8 cellular contexts compared by ENCODE assay signal in genomic region chr14:104137297-104138097, GRCh38. TPM values are rescaled to one million over a fixed set of nuclear protein-coding genes. Genes with fewer than 3 reads are reported as not detected.
DNase-seq lines count a peak whose midpoint lies in the region; ATAC-seq and TF ChIP-seq lines count a peak whose summit lies in the region.

No MANE protein-coding gene starts in this region.

- H3K4me1 ChIP-seq in H9 (ENCODE audit: insufficient read depth, low read length) (no peaks in the 10 kb centered on the region; the same call in 1 of the 2 replicates), OCI-LY7 (ENCODE audit: insufficient read depth, low read length, poor library complexity, severe bottlenecking) (no peaks in the 10 kb centered on the region), neural progenitor cell (peaks cover 47% of the 10 kb centered on the region)

- H3K9me3 ChIP-seq in H9 (ENCODE audit: control insufficient read depth, low read depth, low read length) (no peaks in the 10 kb centered on the region), OCI-LY7 (ENCODE audit: low read length) (no peaks in the 10 kb centered on the region), neural progenitor cell (ENCODE audit: low read depth) (no peaks in the 10 kb centered on the region)

- H3K79me2 ChIP-seq in H9 (ENCODE audit: insufficient read depth, low read length) = peaks cover 5% of the 10 kb centered on the region; the same call in 1 of the 2 replicates
- no peaks in the 10 kb centered on the region for H3K79me2 ChIP-seq in OCI-LY7 (ENCODE audit: insufficient read depth, low read depth, low read length)
- H3K79me2 ChIP-seq in neural progenitor cell (ENCODE audit: low read depth) = peaks cover 36% of the 10 kb centered on the region

- H3K4me3 Mint-ChIP-seq in H9 (peak overlapping the region; percentile 55 to 79), neural progenitor cell (peak overlapping the region; percentile 81)
- peak overlapping the region; percentile 65 for H3K4me3 Mint-ChIP-seq in activated T-helper 17 cell treated with anti-CD3 and anti-CD28 coated beads, Interleukin-2, amount 50 U/mL, for 72 hours

- CTCF ChIA-PET in OCI-LY7 (lab: Charles Lee; ENCODE audit: unreplicated experiment) = no interaction called here

- no peak overlapping the region for H4K5ac ChIP-seq in H9 (ENCODE audit: insufficient read length, low read depth, low read length)

- H2AFZ ChIP-seq in H9 (ENCODE audit: low read length) (no peak overlapping the region), OCI-LY7 (ENCODE audit: low read length) (no peak overlapping the region), neural progenitor cell (replicated peaks) (peak overlapping the region; percentile 73)

- H2BK15ac ChIP-seq in H9 (ENCODE audit: low read depth, low read length) = no peak overlapping the region

- POLR2A ChIA-PET in OCI-LY7 (lab: Charles Lee) = no interaction called here

- H3K27ac Mint-ChIP-seq in H9 = no peak overlapping the region
- H3K27ac Mint-ChIP-seq in activated T-helper 17 cell treated with anti-CD3 and anti-CD28 coated beads, Interleukin-2, amount 50 U/mL, for 72 hours = no peak overlapping the region
- no peak overlapping the region for H3K27ac Mint-ChIP-seq in neural progenitor cell

- H3K9me2 ChIP-seq in OCI-LY7 (ENCODE audit: insufficient read depth, low read length) = no peaks in the 10 kb centered on the region

- no peak overlapping the region for H2BK120ac ChIP-seq in H9 (ENCODE audit: low read depth, low read length, poor library complexity, severe bottlenecking)

- no peak overlapping the region for H2BK20ac ChIP-seq in H9 (ENCODE audit: low read depth, low read length, poor library complexity, severe bottlenecking)

- intact Hi-C loops in OCI-LY7 (cut with micrococcal nuclease; ENCODE audit: unreplicated experiment) = loop anchor here (1.0 kb wide), 2 partner anchors 427 to 503 kb away; no protein-coding TSS in a partner anchor

- ATAC-seq in activated T-helper 17 cell treated with anti-CD3 and anti-CD28 coated beads, Interleukin-2, amount 50 U/mL, for 72 hours (replicated peaks) = peak; percentile 81

- no peak overlapping the region for H3K9ac ChIP-seq in H9 (ENCODE audit: extremely low read depth, insufficient read length, low read length)
- H3K9ac ChIP-seq in neural progenitor cell = no peak overlapping the region

- H3K18ac ChIP-seq in H9 (ENCODE audit: insufficient read length, low read depth, low read length) = no peak overlapping the region

- no peak overlapping the region for H3K4ac ChIP-seq in H9 (ENCODE audit: low read depth, low read length)

- H3K36me3 ChIP-seq in OCI-LY7 (ENCODE audit: insufficient read depth, low read length) (no peaks in the 10 kb centered on the region), neural progenitor cell (no peaks in the 10 kb centered on the region)

- H3K27me3 ChIP-seq in H9 (ENCODE audit: insufficient read depth, low read length) (peaks cover 19% of the 10 kb centered on the region), neural progenitor cell (peaks cover 51% of the 10 kb centered on the region)

- peaks cover 45% of the 10 kb centered on the region for H3K27me3 Mint-ChIP-seq in H9 (ENCODE audit: low read depth)
- peaks cover 17% of the 10 kb centered on the region for H3K27me3 Mint-ChIP-seq in activated T-helper 17 cell treated with anti-CD3 and anti-CD28 coated beads, Interleukin-2, amount 50 U/mL, for 72 hours
- H3K27me3 Mint-ChIP-seq in neural progenitor cell (ENCODE audit: insufficient read depth, low read depth) = peaks cover 31% of the 10 kb centered on the region

- H4K20me1 ChIP-seq in H9 (ENCODE audit: control insufficient read depth, insufficient read depth, insufficient read length) (peaks cover 2% of the 10 kb centered on the region), OCI-LY7 (ENCODE audit: insufficient read depth, low read length) (no peaks in the 10 kb centered on the region), neural progenitor cell (ENCODE audit: low read depth) (peaks cover 56% of the 10 kb centered on the region)

- H3T11ph ChIP-seq in H9 (ENCODE audit: low read length) = no peak overlapping the region

- H3F3A ChIP-seq in neural progenitor cell (ENCODE audit: low read depth) = peaks cover 6% of the 10 kb centered on the region

- peak; percentile 48 for TF ChIP-seq CTCF in AG09309 (IDR thresholded peaks at IDR 0.05; ENCODE audit: control insufficient read depth, insufficient read depth, low read depth, low read length, missing control alignments)
- TF ChIP-seq CTCF in H9 (conservative IDR thresholded peaks at IDR 0.05) = peak; percentile 92
- peak; percentile 84 for TF ChIP-seq CTCF in OCI-LY7 (conservative IDR thresholded peaks at IDR 0.05; ENCODE audit: low read length)
- peak; percentile 41 for TF ChIP-seq CTCF in fibroblast of the aortic adventitia (IDR thresholded peaks at IDR 0.05; ENCODE audit: insufficient read depth, low read length)
- TF ChIP-seq CTCF in neural progenitor cell (IDR thresholded peaks at IDR 0.05) = peak; percentile 84

- H4K8ac ChIP-seq in H9 (replicated peaks; ENCODE audit: insufficient read length, low read depth, low read length) = no peak overlapping the region

- peaks cover 24% of the 10 kb centered on the region for H3K23me2 ChIP-seq in H9 (ENCODE audit: insufficient read length, low read depth, low read length, poor library complexity, severe bottlenecking)

- H3K4me1 Mint-ChIP-seq in H9 (peaks cover 21 to 31% of the 10 kb centered on the region in 2 experiments), neural progenitor cell (peaks cover 15% of the 10 kb centered on the region)
- H3K4me1 Mint-ChIP-seq in activated T-helper 17 cell treated with anti-CD3 and anti-CD28 coated beads, Interleukin-2, amount 50 U/mL, for 72 hours = no peaks in the 10 kb centered on the region

- peak overlapping the region; percentile 60 for H3K4me2 ChIP-seq in H9 (ENCODE audit: insufficient read depth, insufficient read length, low read length)
- no peak overlapping the region for H3K4me2 ChIP-seq in OCI-LY7 (ENCODE audit: low read length)
- peak overlapping the region; percentile 92 for H3K4me2 ChIP-seq in neural progenitor cell

- H2BK5ac ChIP-seq in H9 (ENCODE audit: insufficient read length, low read length) = no peak overlapping the region

- H3K79me1 ChIP-seq in H9 (ENCODE audit: insufficient read depth, low read depth, low read length, poor library complexity, severe bottlenecking) = no peaks in the 10 kb centered on the region

- H2AK5ac ChIP-seq in H9 (ENCODE audit: insufficient read length, low read length) = no peak overlapping the region

- H3K4me3 ChIP-seq in AG09309 (ENCODE audit: control insufficient read depth, low read depth, low read length) = no peak overlapping the region
- no peak overlapping the region for H3K4me3 ChIP-seq in OCI-LY7 (ENCODE audit: low read depth, low read length, poor library complexity, severe bottlenecking)
- H3K4me3 ChIP-seq in fibroblast of the aortic adventitia (ENCODE audit: low read depth, low read length) = no peak overlapping the region
- H3K4me3 ChIP-seq in neural progenitor cell = peak overlapping the region; percentile 59

- H3K56ac ChIP-seq in H9 (ENCODE audit: insufficient read length, low read depth, low read length) = no peak overlapping the region

- BruUV-seq in OCI-LY7 (replicated peaks; lab: Mats Ljungman, UMichigan) = no TSS peak

- no CpG with 5 or more reads among the region's 88 CpGs for WGBS in H9 (ENCODE audit: extremely low coverage, insufficient read length, low lambda C conversion rate)

- H3K9me3 Mint-ChIP-seq in H9 (no peaks in the 10 kb centered on the region), neural progenitor cell (no peaks in the 10 kb centered on the region)
- H3K9me3 Mint-ChIP-seq in activated T-helper 17 cell treated with anti-CD3 and anti-CD28 coated beads, Interleukin-2, amount 50 U/mL, for 72 hours = no peaks in the 10 kb centered on the region

- H3K14ac ChIP-seq in H9 (ENCODE audit: insufficient read depth, low read length) = no peak overlapping the region

- no peak overlapping the region for H3K23ac ChIP-seq in H9 (ENCODE audit: insufficient read length, low read depth, low read length)

- no peak overlapping the region for H3K27ac ChIP-seq in H9 (ENCODE audit: insufficient read length, low read depth, low read length)
- no peak overlapping the region for H3K27ac ChIP-seq in OCI-LY7 (ENCODE audit: low read depth, low read length, poor library complexity, severe bottlenecking)
- H3K27ac ChIP-seq in neural progenitor cell = no peak overlapping the region
- H3K27ac ChIP-seq in substantia nigra (ENCODE audit: low read depth, low read length, poor library complexity, severe bottlenecking) = no peak overlapping the region

- no peak overlapping the region for H2BK12ac ChIP-seq in H9 (ENCODE audit: insufficient read length, low read depth, low read length)

- H4K91ac ChIP-seq in H9 (ENCODE audit: insufficient read length, low read depth, low read length) = no peak overlapping the region

- no peak for DNase-seq in AG09309 (ENCODE audit: low read depth)
- peak; percentile 84 for DNase-seq in H9
- DNase-seq in OCI-LY7 (ENCODE audit: low spot score) = peak; percentile 43
- DNase-seq in fibroblast of the aortic adventitia (ENCODE audit: low read depth) = peak; percentile 6
- DNase-seq in neural progenitor cell (ENCODE audit: low spot score) = peak; percentile 92
- DNase-seq in substantia nigra (lab: John Stamatoyannopoulos, UW) = peak in 34 of 49 donors; percentile 3 to 71 (median 32)
- no peak for DNase-seq in kidney glomerular epithelial cell (lab: John Stamatoyannopoulos, UW)

- peaks cover 0 to 4% (median under 1%) of the 10 kb centered on the region in 3 experiments; a peak in 3 of 7 replicates for H3K36me3 Mint-ChIP-seq in H9 (ENCODE audit: insufficient read depth in 1 of 3, low read depth in 3 of 3)
- peaks cover 6% of the 10 kb centered on the region for H3K36me3 Mint-ChIP-seq in activated T-helper 17 cell treated with anti-CD3 and anti-CD28 coated beads, Interleukin-2, amount 50 U/mL, for 72 hours (ENCODE audit: low read depth)
- H3K36me3 Mint-ChIP-seq in neural progenitor cell = no peaks in the 10 kb centered on the region

RNA-seq across cellular contexts. Expression of gene KIF26A, which starts 0.9 kb away (rescaled TPM):
- total RNA-seq in H9 (2021) (43.0 and 44.2 TPM in 2 replicates), OCI-LY7 (2022) (not detected in 2 replicates), fibroblast of the aortic adventitia (ENCODE audit: low replicate concordance) (under 0.01 TPM in 1 of 2 replicates, not detected in the other), neural progenitor cell (ENCODE audit: low replicate concordance) (6.1 and 40.2 TPM in 2 replicates)
- total RNA-seq in OCI-LY7 (2014; rRNA removed; shearing (Covaris generic)) = not detected in 2 replicates
- total RNA-seq in activated T-helper 17 cell treated with anti-CD3 and anti-CD28 coated beads, Interleukin-2, amount 50 U/mL, for 72 hours = 1 to 10 TPM; 1.1 to 1.6 TPM

RNA-seq across cellular contexts. Expression of gene ASPG, which starts 52.0 kb away (rescaled TPM):
- total RNA-seq in H9 (2021) = 0.24 and 0.33 TPM in 2 replicates
- not detected in 2 replicates for total RNA-seq in OCI-LY7 (2014; rRNA removed; shearing (Covaris generic))
- total RNA-seq in OCI-LY7 (2022) = not detected in 2 replicates
- total RNA-seq in activated T-helper 17 cell treated with anti-CD3 and anti-CD28 coated beads, Interleukin-2, amount 50 U/mL, for 72 hours = not detected
- total RNA-seq in fibroblast of the aortic adventitia (ENCODE audit: low replicate concordance) = not detected in 2 replicates
- 0.87 and 1.2 TPM in 2 replicates for total RNA-seq in neural progenitor cell (ENCODE audit: low replicate concordance)

Comparison
In these comparisons a context has a peak if more than half of its experiments do, and no peak if none do; other contexts are left out.
1. DNase-seq: peak in H9 (single experiment), OCI-LY7 (single experiment), fibroblast of the aortic adventitia (single experiment), neural progenitor cell (single experiment) and substantia nigra (34 of 49); none in AG09309 (single experiment) and kidney glomerular epithelial cell (single experiment).
2. CTCF ChIP-seq: peak in every context shown above with its lines; median percentile 92 in H9; 84 in OCI-LY7; 84 in neural progenitor cell; 48 in AG09309; 41 in fibroblast of the aortic adventitia.
3. Peak in every context shown above with its lines, with median percentiles within 50 percentile points of each other: H3K4me3 Mint-ChIP-seq.